ENCODE assay signal across 29 cellular contexts in the genomic region with DNA sequence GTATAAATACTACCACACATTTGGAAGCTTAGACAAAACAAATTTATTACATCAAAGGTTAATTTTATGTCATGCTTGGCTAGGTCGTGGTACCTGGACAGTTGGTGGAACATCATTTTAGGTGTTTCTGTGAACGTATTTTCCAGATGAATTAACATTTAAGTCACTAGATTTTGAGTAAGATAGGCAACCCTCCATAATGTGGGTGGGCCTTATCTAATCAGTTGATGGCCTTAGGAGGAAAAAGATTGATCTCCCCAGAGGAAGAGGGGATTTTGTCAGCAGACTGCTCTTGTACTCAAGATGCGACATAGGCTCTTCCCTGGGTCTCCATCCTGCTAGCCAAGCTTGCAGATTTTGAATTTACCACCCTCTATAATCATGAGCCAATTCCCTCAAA.
"Had no signal": no experiment of that assay in that cellular context is flagged by ENCODE, and none has a peak within 500 bp of the region (broad histone marks: within the 10 kb centered on the region; RNA-seq: fewer than 3 reads in every experiment).

No MANE protein-coding gene starts in this region.

- H3K4me1 ChIP-seq: colonic mucosa, esophagus muscularis mucosa, esophagus squamous epithelium, foreskin keratinocyte, gastrocnemius medialis, gastroesophageal sphincter, heart left ventricle, heart right ventricle had no signal

- H3K27me3 ChIP-seq: colonic mucosa, dorsolateral prefrontal cortex, esophagus muscularis mucosa, esophagus squamous epithelium, foreskin keratinocyte, gastrocnemius medialis, gastroesophageal sphincter, heart left ventricle, heart right ventricle, hepatocyte had no signal

- H3K27ac Mint-ChIP-seq: dendritic cell treated with granulocyte-macrophage colony-stimulating factor and Interleukin-4, amounts not matched to agents 40 ng/mL and 50 ng/mL, for 4 days; effector memory CD8-positive, alpha-beta T cell; endodermal cell had no signal

- ATAC-seq: effector memory CD8-positive, alpha-beta T cell; esophagus mucosa; foreskin keratinocyte; gastrocnemius medialis; gastroesophageal sphincter; heart left ventricle; heart right ventricle had no signal

- FAIRE-seq: endometrium, endothelial cell of umbilical vein, frontal cortex had no signal

- H3K4me2 ChIP-seq: hepatocyte had no signal

- H3K79me2 ChIP-seq: hepatocyte had no signal

- H3K27ac ChIP-seq: colonic mucosa, coronary artery, dorsolateral prefrontal cortex, epithelial cell of prostate, esophagus muscularis mucosa, esophagus squamous epithelium, foreskin keratinocyte, gastrocnemius medialis, gastroesophageal sphincter, heart left ventricle, heart right ventricle, hepatocyte had no signal

- H3K36me3 ChIP-seq: colonic mucosa, esophagus muscularis mucosa, esophagus squamous epithelium, gastrocnemius medialis, gastroesophageal sphincter, heart left ventricle, heart right ventricle had no signal

- H3K4me1 Mint-ChIP-seq: endodermal cell had no signal

- DNase-seq: colonic mucosa; cortex of kidney; dermis blood vessel endothelial cell; dorsolateral prefrontal cortex; effector CD4-positive, alpha-beta T cell; effector CD8-positive, alpha-beta T cell; effector memory CD4-positive, alpha-beta T cell; effector memory CD8-positive, alpha-beta T cell; endodermal cell; erythroblast; esophagus squamous epithelium; foreskin fibroblast; foreskin keratinocyte; foreskin melanocyte; gastrocnemius medialis; glutamatergic neuron; head of caudate nucleus; heart left ventricle; heart right ventricle had no signal

- H3K27me3 Mint-ChIP-seq: dendritic cell treated with granulocyte-macrophage colony-stimulating factor and Interleukin-4, amounts not matched to agents 40 ng/mL and 50 ng/mL, for 4 days; effector memory CD8-positive, alpha-beta T cell had no signal

- H2AFZ ChIP-seq: hepatocyte had no signal

- H3K9me3 ChIP-seq: colonic mucosa, esophagus muscularis mucosa, esophagus squamous epithelium, gastrocnemius medialis, gastroesophageal sphincter had no signal

- H3K4me3 ChIP-seq: colonic mucosa, coronary artery, dorsolateral prefrontal cortex, esophagus muscularis mucosa, esophagus squamous epithelium, gastrocnemius medialis, gastroesophageal sphincter, heart left ventricle, heart right ventricle, hepatocyte had no signal

- H3K4me3 Mint-ChIP-seq: dendritic cell treated with granulocyte-macrophage colony-stimulating factor and Interleukin-4, amounts not matched to agents 40 ng/mL and 50 ng/mL, for 4 days; effector memory CD8-positive, alpha-beta T cell; endodermal cell had no signal
